Comparison of ENCODE assay signal across 8 cellular contexts in the genomic region with DNA sequence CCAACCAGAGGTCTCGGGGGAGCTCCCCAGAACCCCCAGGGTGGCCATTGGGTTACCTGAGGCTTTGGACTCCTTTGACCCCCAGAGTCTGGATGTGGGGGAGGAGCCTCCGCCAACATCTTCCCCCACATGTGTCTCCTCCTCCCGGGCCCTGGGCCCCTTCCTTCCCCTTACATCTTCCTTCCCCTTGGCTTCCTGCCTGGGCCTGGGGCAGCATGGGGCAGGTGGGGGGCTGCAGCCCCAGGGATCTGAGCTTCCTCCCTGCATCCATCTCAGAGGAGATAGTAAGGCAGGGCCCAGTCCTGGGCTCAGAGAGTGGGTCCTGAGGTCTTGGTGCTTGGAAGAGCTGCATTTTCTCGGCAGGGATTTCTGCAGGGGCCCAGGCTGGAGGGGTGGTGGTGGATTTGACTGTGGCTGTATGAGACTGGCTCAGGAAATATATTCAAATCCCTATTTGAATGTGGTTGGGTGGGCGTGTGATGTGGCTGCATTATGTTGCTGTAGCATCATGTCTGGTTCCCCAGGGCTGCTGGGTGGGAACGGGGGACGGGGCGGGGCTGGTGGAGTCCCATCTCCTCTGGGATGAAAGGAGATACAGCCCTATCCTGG. TPM values are rescaled to one million over a fixed set of nuclear protein-coding genes. Genes with fewer than 3 reads are reported as not detected.
A peak's percentile ranks its signal among the peaks of the same experiment; 100 is the strongest.
DNase-seq lines count a peak whose midpoint lies in the region; TF ChIP-seq lines count a peak whose summit lies in the region.

No MANE protein-coding gene starts in this region.

- TF ChIP-seq POLR2A in GM15510 (IDR thresholded peaks at IDR 0.05; ENCODE audit: borderline replicate concordance, extremely low read depth, insufficient read length): peak; percentile 39

- H3K27me3 ChIP-seq in Loucy (ENCODE audit: insufficient read depth, low read length, poor library complexity, severe bottlenecking): no peaks in the 10 kb centered on the region
- no peaks in the 10 kb centered on the region for H3K27me3 ChIP-seq in mononuclear cell (ENCODE audit: insufficient read depth, low read length)
- H3K27me3 ChIP-seq in tibial artery: peaks cover 0 to 25% of the 10 kb centered on the region in 2 donors

- H3K9me3 ChIP-seq in Loucy (ENCODE audit: insufficient read depth, low read depth, low read length): no peaks in the 10 kb centered on the region
- no peaks in the 10 kb centered on the region for H3K9me3 ChIP-seq in mononuclear cell (ENCODE audit: low read depth, low read length)
- H3K9me3 ChIP-seq in tibial artery: no peaks in the 10 kb centered on the region

- H2AFZ ChIP-seq in Loucy (ENCODE audit: low read length): no peak overlapping the region

- H3K36me3 ChIP-seq in Loucy (ENCODE audit: insufficient read depth, low read length) (peaks cover 8% of the 10 kb centered on the region; the same call in 1 of the 2 replicates), tibial artery (no peaks in the 10 kb centered on the region)

- intact Hi-C loops in tibial artery (cut with DNase I; ENCODE audit: low total_unique reads): no loop called here

- peaks cover 2% of the 10 kb centered on the region for H3K27me3 Mint-ChIP-seq in osteocyte (ENCODE audit: unreplicated experiment)

- H4K20me1 ChIP-seq in Loucy (ENCODE audit: insufficient read depth, low read length, poor library complexity, severe bottlenecking): peaks cover 51% of the 10 kb centered on the region

- H3K27ac ChIP-seq in tibial artery: no peak overlapping the region

- H3K36me3 Mint-ChIP-seq in osteocyte (ENCODE audit: unreplicated experiment): no peaks in the 10 kb centered on the region

- H3K9me2 ChIP-seq in Loucy (replicated peaks; ENCODE audit: low read depth, low read length): no peaks in the 10 kb centered on the region

- H3F3A ChIP-seq in Loucy (ENCODE audit: low read depth): peaks cover 4% of the 10 kb centered on the region; the same call in 1 of the 2 replicates

- H3K4me2 ChIP-seq in Loucy (ENCODE audit: low read depth, low read length, poor library complexity, severe bottlenecking): peak overlapping the region; percentile 75

- H3K9me3 Mint-ChIP-seq in osteocyte (ENCODE audit: unreplicated experiment): no peaks in the 10 kb centered on the region

- peaks cover 57% of the 10 kb centered on the region for H3K79me2 ChIP-seq in Loucy (ENCODE audit: insufficient read depth, low read length)

- no peak overlapping the region for H3K4me3 Mint-ChIP-seq in osteocyte (ENCODE audit: unreplicated experiment)

- H3K9ac ChIP-seq in Loucy (ENCODE audit: low read depth, low read length, poor library complexity, severe bottlenecking): peak overlapping the region; percentile 96

- DNase-seq in activated T-helper 1 cell treated with Interleukin-2 at 50 U/mL for 16 hours (ENCODE audit: low read depth) (peak; percentile 13), tibial artery (peak in 1 of 2 donors; percentile 31), NCI-H2171 treated with DMSO at 0.1 percent for 48 hours (lab: John Stamatoyannopoulos, UW) (no peak), osteocyte (ENCODE audit: extremely low spot score, unreplicated experiment) (no peak), NCI-H2081 treated with DMSO at 0.1 percent for 48 hours (lab: John Stamatoyannopoulos, UW) (no peak)

- no peak for TF ChIP-seq CTCF in Loucy (conservative IDR thresholded peaks at IDR 0.05; ENCODE audit: low read length)
- TF ChIP-seq CTCF in tibial artery (IDR thresholded peaks at IDR 0.05): no peak
- TF ChIP-seq CTCF in osteocyte (IDR thresholded peaks at IDR 0.05): no peak

- no peaks in the 10 kb centered on the region for H3K4me1 Mint-ChIP-seq in osteocyte (ENCODE audit: unreplicated experiment)

- H3K4me1 ChIP-seq in Loucy (ENCODE audit: insufficient read depth, low read length, poor library complexity, severe bottlenecking) (peaks cover 27% of the 10 kb centered on the region), mononuclear cell (ENCODE audit: insufficient read depth, low read length) (peaks cover 52% of the 10 kb centered on the region), tibial artery (no peaks in the 10 kb centered on the region)

- no peak overlapping the region for H3K27ac Mint-ChIP-seq in osteocyte (ENCODE audit: unreplicated experiment)

- H3K4me3 ChIP-seq in Loucy (ENCODE audit: low read length, poor library complexity, severe bottlenecking) (peak overlapping the region; percentile 95), mononuclear cell (ENCODE audit: low read length) (peak overlapping the region; percentile 100), tibial artery (peak overlapping the region; percentile 37 to 40)

RNA-seq across cellular contexts. Expression of a gene that starts 0.9 kb away (rescaled TPM):
- total RNA-seq in mononuclear cell: 46.8 TPM
- total RNA-seq in osteocyte: not detected in 2 replicates

RNA-seq across cellular contexts. Expression of a gene that starts 6.2 kb away (rescaled TPM):
- total RNA-seq in mononuclear cell (14.0 TPM), osteocyte (not detected in 2 replicates)

RNA-seq across cellular contexts. Expression of a gene that starts 33.9 kb away (rescaled TPM):
- total RNA-seq in mononuclear cell (4.2 TPM), osteocyte (51.1 and 53.8 TPM in 2 replicates)

RNA-seq across cellular contexts. Expression of a gene that starts 36.0 kb away (rescaled TPM):
- total RNA-seq in mononuclear cell (43.9 TPM), osteocyte (45.4 and 51.5 TPM in 2 replicates)

RNA-seq across cellular contexts. Expression of a gene that starts 53.0 kb away (rescaled TPM):
- 3.1 TPM for total RNA-seq in mononuclear cell
- 0.56 TPM in 1 of 2 replicates, not detected in the other for total RNA-seq in osteocyte

Comparison
In these comparisons a context has a peak if more than half of its experiments do, and no peak if none do; other contexts are left out.
1. H3K4me3 ChIP-seq: peak in every context shown above with its lines; median percentile 100 in mononuclear cell; 95 in Loucy; 38 in tibial artery.
2. RNA of a gene that starts 0.9 kb away (total RNA-seq): 46.8 TPM in mononuclear cell (single experiment); not detected in osteocyte; every median in the first group is over 10 times any median in the second.
3. RNA of a gene that starts 6.2 kb away (total RNA-seq): 14.0 TPM in mononuclear cell (single experiment); not detected in osteocyte; every median in the first group is over 10 times any median in the second.
4. RNA of a gene that starts 33.9 kb away (total RNA-seq): 51.1 to 53.8 TPM in osteocyte; 4.2 TPM in mononuclear cell (single experiment); every median in the first group is over 10 times any median in the second.